ENCODE assay signal across 23 cellular contexts in the genomic region with DNA sequence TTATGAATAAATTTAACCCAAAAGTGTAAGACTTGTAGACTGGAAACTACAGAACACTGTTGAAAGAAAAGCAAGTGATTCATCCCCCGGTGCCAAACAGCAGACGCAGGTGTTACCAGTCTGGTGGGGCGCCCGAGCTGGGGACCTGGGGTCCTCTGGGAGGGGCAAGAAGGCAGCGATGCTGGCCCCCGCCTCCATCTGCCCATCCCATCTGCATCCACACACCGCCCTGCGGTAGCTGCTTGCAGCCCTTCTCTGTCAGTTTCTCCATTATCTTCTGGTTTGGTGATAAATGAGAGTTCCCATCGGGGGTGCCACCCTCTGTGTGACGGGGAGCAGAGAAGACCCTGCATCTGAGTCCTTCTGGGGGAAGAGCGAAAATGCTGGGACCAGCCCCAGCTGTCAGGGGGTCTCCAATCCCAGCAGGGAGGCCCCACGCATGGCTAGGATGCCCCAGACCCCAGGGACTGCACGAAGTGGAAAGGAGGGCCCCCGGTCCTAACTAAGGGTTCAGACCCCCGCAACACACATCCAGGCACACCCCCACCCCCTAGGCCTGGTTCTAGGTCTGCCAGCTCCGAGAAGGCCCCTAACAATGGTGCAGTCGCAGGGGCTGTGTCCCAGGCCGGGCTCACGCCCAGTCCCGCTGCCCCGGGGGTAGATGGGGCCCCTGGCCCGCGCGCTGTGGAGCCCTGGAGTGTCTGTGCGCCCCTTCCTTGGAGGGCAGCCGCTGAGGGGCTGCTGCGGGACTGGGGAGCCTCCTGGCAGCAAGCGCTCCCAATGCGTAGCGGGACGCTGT. TPM values are rescaled to one million over a fixed set of nuclear protein-coding genes. Genes with fewer than 3 reads are reported as not detected.
A peak's percentile ranks its signal among the peaks of the same experiment; 100 is the strongest.
DNase-seq lines count a peak whose midpoint lies in the region; ATAC-seq and TF ChIP-seq lines count a peak whose summit lies in the region.
"Had no signal": no experiment of that assay in that cellular context is flagged by ENCODE, and none has a peak within 500 bp of the region (broad histone marks: within the 10 kb centered on the region; RNA-seq: fewer than 3 reads in every experiment).

No MANE protein-coding gene starts in this region.

- H3K36me3 ChIP-seq in neuronal stem cell (replicated peaks in 1 of 2; ENCODE audit: control insufficient read depth in 2 of 2, insufficient read depth in 2 of 2, low read length in 2 of 2) = no peaks in the 10 kb centered on the region
- H3K36me3 ChIP-seq: esophagus squamous epithelium, gastroesophageal sphincter, prostate gland had no signal

- no peak overlapping the region for H3K4ac ChIP-seq in neuronal stem cell (ENCODE audit: low read length)

- H3K4me1 Mint-ChIP-seq in CD4-positive, alpha-beta T cell (ENCODE audit: low read depth) = peaks cover 17% of the 10 kb centered on the region
- peaks cover 13% of the 10 kb centered on the region for H3K4me1 Mint-ChIP-seq in activated naive CD8-positive, alpha-beta T cell treated with anti-CD3 and anti-CD28 coated beads, Interleukin-2, amount 50 U/mL, for 24 hours
- H3K4me1 Mint-ChIP-seq in natural killer cell treated with Interleukin-12 subunit alpha and Interleukin-12 subunit beta and Interleukin-15 and Interleukin-18, amount 100 ng/mL, for 72 hours (ENCODE audit: low read depth in 2 of 2) = peaks cover 3 to 18% of the 10 kb centered on the region in 2 donors
- H3K4me1 Mint-ChIP-seq in stimulated activated naive B cell treated with anti-CD40 and anti-IgM and Interleukin-4, amounts not matched to agents 10 μg/mL and 1 μg/mL and 100 μg/mL, for 72 hours = peaks cover 7 to 24% of the 10 kb centered on the region in 2 donors

- ATAC-seq in CD4-positive, alpha-beta T cell (ENCODE audit: poor library complexity) = no peak
- no peak for ATAC-seq in activated naive CD8-positive, alpha-beta T cell treated with anti-CD3 and anti-CD28 coated beads, Interleukin-2, amount 50 U/mL, for 24 hours
- ATAC-seq in natural killer cell treated with Interleukin-12 subunit alpha and Interleukin-12 subunit beta and Interleukin-15 and Interleukin-18, amount 100 ng/mL, for 72 hours = no peak
- no peak for ATAC-seq in stimulated activated naive B cell treated with anti-CD40 and anti-IgM and Interleukin-4, amounts not matched to agents 10 μg/mL and 1 μg/mL and 100 μg/mL, for 72 hours (replicated peaks)
- ATAC-seq in GM18517 (IDR thresholded peaks at IDR 0.05; ENCODE audit: unreplicated experiment) = no peak

- no peak overlapping the region for H2BK12ac ChIP-seq in neuronal stem cell (ENCODE audit: low read length)

- no peak overlapping the region for H3K4me3 Mint-ChIP-seq in CD4-positive, alpha-beta T cell
- peak overlapping the region; percentile 49 for H3K4me3 Mint-ChIP-seq in activated naive CD8-positive, alpha-beta T cell treated with anti-CD3 and anti-CD28 coated beads, Interleukin-2, amount 50 U/mL, for 24 hours
- peak overlapping the region; percentile 70 for H3K4me3 Mint-ChIP-seq in natural killer cell treated with Interleukin-12 subunit alpha and Interleukin-12 subunit beta and Interleukin-15 and Interleukin-18, amount 100 ng/mL, for 72 hours
- no peak overlapping the region for H3K4me3 Mint-ChIP-seq in stimulated activated naive B cell treated with anti-CD40 and anti-IgM and Interleukin-4, amounts not matched to agents 10 μg/mL and 1 μg/mL and 100 μg/mL, for 72 hours

- H3K9me3 ChIP-seq in CD4-positive, alpha-beta T cell (ENCODE audit: control insufficient read depth, low read length) = no peaks in the 10 kb centered on the region
- no peaks in the 10 kb centered on the region for H3K9me3 ChIP-seq in neuronal stem cell (replicated peaks in 1 of 2; ENCODE audit: control insufficient read depth in 2 of 2, insufficient read depth in 1 of 2, low read depth in 1 of 2, low read length in 2 of 2)
- H3K9me3 ChIP-seq: esophagus squamous epithelium, gastroesophageal sphincter, prostate gland had no signal

- H3K23ac ChIP-seq in neuronal stem cell (ENCODE audit: low read depth, low read length, poor library complexity) = no peak overlapping the region

- no peak for DNase-seq in CD4-positive, alpha-beta T cell
- DNase-seq in ELR (ENCODE audit: low read depth) (peak; percentile 1), LoVo (ENCODE audit: low spot score) (no peak), neuronal stem cell (ENCODE audit: low spot score) (no peak)
- no peak for DNase-seq in activated naive CD8-positive, alpha-beta T cell treated with anti-CD3 and anti-CD28 coated beads, Interleukin-2, amount 50 U/mL, for 24 hours
- DNase-seq in natural killer cell treated with Interleukin-12 subunit alpha and Interleukin-12 subunit beta and Interleukin-15 and Interleukin-18, amount 100 ng/mL, for 72 hours (ENCODE audit: low spot score) = no peak
- no peak for DNase-seq in stimulated activated naive B cell treated with anti-CD40 and anti-IgM and Interleukin-4, amounts not matched to agents 10 μg/mL and 1 μg/mL and 100 μg/mL, for 72 hours
- DNase-seq: DMS 273 treated with DMSO at 0.1 percent for 48 hours, esophagus squamous epithelium, GDM1, kidney glomerular epithelial cell, NCI-H1930, NCI-H2227 treated with DMSO at 0.1 percent for 48 hours, NCI-H82, SHP77 had no signal

- no peak overlapping the region for H2AFZ ChIP-seq in neuronal stem cell (ENCODE audit: low read length)

- POLR2A ChIA-PET in CD4-positive, alpha-beta T cell (lab: Charles Lee) = no interaction called here

- H3K4me3 ChIP-seq in neuronal stem cell (ENCODE audit: low read length in 2 of 2) = no peak overlapping the region
- H3K4me3 ChIP-seq: K562 had no signal

- CTCF ChIA-PET in CD4-positive, alpha-beta T cell (lab: Charles Lee) = no interaction called here

- no peak overlapping the region for H3K4me2 ChIP-seq in neuronal stem cell (ENCODE audit: insufficient read depth, low read length, poor library complexity, severe bottlenecking)

- no peak overlapping the region for H3K14ac ChIP-seq in neuronal stem cell (ENCODE audit: low read length)

- H2AK5ac ChIP-seq in neuronal stem cell (ENCODE audit: low read depth, low read length) = no peak overlapping the region

- H3K27ac ChIP-seq in CD4-positive, alpha-beta T cell (ENCODE audit: low read depth, low read length) = no peak overlapping the region
- H3K27ac ChIP-seq in neuronal stem cell (replicated peaks; ENCODE audit: low read length) = no peak overlapping the region

- no peak overlapping the region for H4K8ac ChIP-seq in neuronal stem cell (ENCODE audit: low read depth, low read length)

- no peaks in the 10 kb centered on the region for H3K27me3 ChIP-seq in CD4-positive, alpha-beta T cell (ENCODE audit: control insufficient read depth, insufficient read depth, low read length)
- no peaks in the 10 kb centered on the region for H3K27me3 ChIP-seq in neuronal stem cell (ENCODE audit: control insufficient read depth in 3 of 3, insufficient read depth in 3 of 3, low read depth in 1 of 3, low read length in 3 of 3)

- intact Hi-C loops in CD4-positive, alpha-beta T cell (cut with DNase I, micrococcal nuclease) = loop anchor here in 1 of 2 experiments (2.0 to 10.0 kb wide), 2 partner anchors 173 to 549 kb away; a partner anchor contains a TSS

- H3K9me3 Mint-ChIP-seq in CD4-positive, alpha-beta T cell = no peaks in the 10 kb centered on the region
- H3K9me3 Mint-ChIP-seq in activated naive CD8-positive, alpha-beta T cell treated with anti-CD3 and anti-CD28 coated beads, Interleukin-2, amount 50 U/mL, for 24 hours = no peaks in the 10 kb centered on the region
- H3K9me3 Mint-ChIP-seq in natural killer cell treated with Interleukin-12 subunit alpha and Interleukin-12 subunit beta and Interleukin-15 and Interleukin-18, amount 100 ng/mL, for 72 hours = no peaks in the 10 kb centered on the region
- no peaks in the 10 kb centered on the region for H3K9me3 Mint-ChIP-seq in stimulated activated naive B cell treated with anti-CD40 and anti-IgM and Interleukin-4, amounts not matched to agents 10 μg/mL and 1 μg/mL and 100 μg/mL, for 72 hours
- H3K9me3 Mint-ChIP-seq: naive thymus-derived CD8-positive, alpha-beta T cell had no signal

- H3K18ac ChIP-seq in neuronal stem cell (ENCODE audit: low read length) = no peak overlapping the region

- H2BK120ac ChIP-seq in neuronal stem cell (ENCODE audit: low read depth, low read length) = no peak overlapping the region

- H3K79me1 ChIP-seq in neuronal stem cell (ENCODE audit: low read depth, low read length) = no peaks in the 10 kb centered on the region

- no peaks in the 10 kb centered on the region for H3K36me3 Mint-ChIP-seq in CD4-positive, alpha-beta T cell (ENCODE audit: low read depth)
- H3K36me3 Mint-ChIP-seq in activated naive CD8-positive, alpha-beta T cell treated with anti-CD3 and anti-CD28 coated beads, Interleukin-2, amount 50 U/mL, for 24 hours (ENCODE audit: low read depth) = no peaks in the 10 kb centered on the region
- H3K36me3 Mint-ChIP-seq in natural killer cell treated with Interleukin-12 subunit alpha and Interleukin-12 subunit beta and Interleukin-15 and Interleukin-18, amount 100 ng/mL, for 72 hours = no peaks in the 10 kb centered on the region
- H3K36me3 Mint-ChIP-seq in stimulated activated naive B cell treated with anti-CD40 and anti-IgM and Interleukin-4, amounts not matched to agents 10 μg/mL and 1 μg/mL and 100 μg/mL, for 72 hours = peaks cover 0 to 5% of the 10 kb centered on the region in 2 donors
- H3K36me3 Mint-ChIP-seq: activated CD8-positive, alpha-beta memory T cell treated with anti-CD3 and anti-CD28 coated beads, Interleukin-2, amount 10 ng/mL, durations not matched to agents 7 days and 5 days; activated naive CD8-positive, alpha-beta T cell; naive thymus-derived CD8-positive, alpha-beta T cell had no signal

- no peak for TF ChIP-seq CTCF in CD4-positive, alpha-beta T cell (IDR thresholded peaks at IDR 0.05)

- H3K4me1 ChIP-seq in neuronal stem cell (ENCODE audit: control insufficient read depth in 2 of 2, insufficient read depth in 1 of 2, low read depth in 1 of 2, low read length in 2 of 2) = no peaks in the 10 kb centered on the region
- H3K4me1 ChIP-seq: prostate gland had no signal

- no peak overlapping the region for H4K91ac ChIP-seq in neuronal stem cell (ENCODE audit: low read depth, low read length, poor library complexity)

- H3K9ac ChIP-seq in neuronal stem cell (ENCODE audit: low read depth, low read length, poor library complexity) = no peak overlapping the region

- H2BK15ac ChIP-seq in neuronal stem cell (ENCODE audit: low read length) = no peak overlapping the region

- peaks cover 18% of the 10 kb centered on the region for H3K27me3 Mint-ChIP-seq in CD4-positive, alpha-beta T cell
- peaks cover 5% of the 10 kb centered on the region for H3K27me3 Mint-ChIP-seq in activated naive CD8-positive, alpha-beta T cell treated with anti-CD3 and anti-CD28 coated beads, Interleukin-2, amount 50 U/mL, for 24 hours
- peaks cover 6 to 7% of the 10 kb centered on the region in 2 donors for H3K27me3 Mint-ChIP-seq in natural killer cell treated with Interleukin-12 subunit alpha and Interleukin-12 subunit beta and Interleukin-15 and Interleukin-18, amount 100 ng/mL, for 72 hours
- H3K27me3 Mint-ChIP-seq in stimulated activated naive B cell treated with anti-CD40 and anti-IgM and Interleukin-4, amounts not matched to agents 10 μg/mL and 1 μg/mL and 100 μg/mL, for 72 hours = peaks cover 6 to 14% of the 10 kb centered on the region in 2 donors

- H2BK5ac ChIP-seq in neuronal stem cell (ENCODE audit: low read length) = no peak overlapping the region

- H3K27ac Mint-ChIP-seq in CD4-positive, alpha-beta T cell = peak overlapping the region; percentile 58
- H3K27ac Mint-ChIP-seq in activated naive CD8-positive, alpha-beta T cell treated with anti-CD3 and anti-CD28 coated beads, Interleukin-2, amount 50 U/mL, for 24 hours = no peak overlapping the region
- peak overlapping the region; percentile 19 to 50 for H3K27ac Mint-ChIP-seq in natural killer cell treated with Interleukin-12 subunit alpha and Interleukin-12 subunit beta and Interleukin-15 and Interleukin-18, amount 100 ng/mL, for 72 hours
- H3K27ac Mint-ChIP-seq in stimulated activated naive B cell treated with anti-CD40 and anti-IgM and Interleukin-4, amounts not matched to agents 10 μg/mL and 1 μg/mL and 100 μg/mL, for 72 hours = no peak overlapping the region
- H3K27ac Mint-ChIP-seq: activated naive CD8-positive, alpha-beta T cell had no signal

- no CpG with 5 or more reads among the region's 31 CpGs for WGBS in neuronal stem cell (ENCODE audit: extremely low coverage in 2 of 2, insufficient read length in 2 of 2, insufficient replicate concordance in 1 of 2), 2 donors

RNA-seq across cellular contexts. Expression of a gene that starts 0.7 kb away (rescaled TPM):
- 10 to 100 TPM; 61.1 to 65.9 TPM for total RNA-seq in CD4-positive, alpha-beta T cell
- 10 to 100 TPM in 1 of 2 donors, 1 to 10 TPM in 1; 7.7 to 19.5 TPM for total RNA-seq in natural killer cell treated with Interleukin-12 subunit alpha and Interleukin-12 subunit beta and Interleukin-15 and Interleukin-18, amount 100 ng/mL, for 72 hours
- polyA plus RNA-seq in neuronal stem cell (2013, experiment 1 of 2) = 3.2 TPM
- 3.4 TPM for polyA plus RNA-seq in neuronal stem cell (2013, experiment 2 of 2)
- total RNA-seq: OCI-LY7 had no signal

RNA-seq across cellular contexts. Expression of a gene that starts 47.8 kb away (rescaled TPM):
- total RNA-seq in CD4-positive, alpha-beta T cell = 10 to 100 TPM in 1 of 2 experiments, 1 to 10 TPM in 1; 9.9 to 10.8 TPM
- total RNA-seq in natural killer cell treated with Interleukin-12 subunit alpha and Interleukin-12 subunit beta and Interleukin-15 and Interleukin-18, amount 100 ng/mL, for 72 hours = 10 to 100 TPM; 21.0 to 37.0 TPM
- polyA plus RNA-seq in neuronal stem cell (2013, experiment 1 of 2) = 34.9 TPM
- polyA plus RNA-seq in neuronal stem cell (2013, experiment 2 of 2) = 37.1 TPM

Comparison
In these comparisons a context has a peak if more than half of its experiments do, and no peak if none do; other contexts are left out.
1. H3K27ac Mint-ChIP-seq: peak in CD4-positive, alpha-beta T cell (single experiment) and natural killer cell treated with Interleukin-12 subunit alpha and Interleukin-12 subunit beta and Interleukin-15 and Interleukin-18, amount 100 ng/mL, for 72 hours (2 of 2); none in activated naive CD8-positive, alpha-beta T cell treated with anti-CD3 and anti-CD28 coated beads, Interleukin-2, amount 50 U/mL, for 24 hours (single experiment) and stimulated activated naive B cell treated with anti-CD40 and anti-IgM and Interleukin-4, amounts not matched to agents 10 μg/mL and 1 μg/mL and 100 μg/mL, for 72 hours (single experiment).
2. H3K4me3 Mint-ChIP-seq: peak in activated naive CD8-positive, alpha-beta T cell treated with anti-CD3 and anti-CD28 coated beads, Interleukin-2, amount 50 U/mL, for 24 hours (single experiment) and natural killer cell treated with Interleukin-12 subunit alpha and Interleukin-12 subunit beta and Interleukin-15 and Interleukin-18, amount 100 ng/mL, for 72 hours (single experiment); none in CD4-positive, alpha-beta T cell (single experiment) and stimulated activated naive B cell treated with anti-CD40 and anti-IgM and Interleukin-4, amounts not matched to agents 10 μg/mL and 1 μg/mL and 100 μg/mL, for 72 hours (0 of 2).